2 cellular contexts compared by ENCODE assay signal in genomic region chr5:16870878-16871277, GRCh38.
TF ChIP-seq lines count a peak whose summit lies in the region.

No MANE protein-coding gene starts in this region.

TF ChIP-seq in A549, 52 proteins besides CTCF, POLR2A, EP300 and RAD21:
- TF ChIP-seq CEBPB (IDR thresholded peaks at IDR 0.05) (peak; percentile 66 to 80; a peak in 3 of 4 replicates), NFE2L2 (conservative IDR thresholded peaks at IDR 0.05; ENCODE audit: low read length) (no peak)

TF ChIP-seq in IMR-90, 13 proteins besides CTCF, POLR2A, EP300 and RAD21:
- TF ChIP-seq RCOR1 (IDR thresholded peaks at IDR 0.05; ENCODE audit: insufficient replicate concordance, low read length) (no peak), CEBPB (IDR thresholded peaks at IDR 0.05; ENCODE audit: low read depth, low read length) (peak; percentile 86), MAFK (IDR thresholded peaks at IDR 0.05; ENCODE audit: low read depth, low read length) (no peak), CHD1 (IDR thresholded peaks at IDR 0.05; ENCODE audit: low read depth, low read length) (no peak), MXI1 (IDR thresholded peaks at IDR 0.05; ENCODE audit: borderline replicate concordance, low read depth, low read length) (no peak), BHLHE40 (IDR thresholded peaks at IDR 0.05; ENCODE audit: low read depth, low read length) (no peak)
